Comparison of ENCODE assay signal across 8 cellular contexts in the genomic region with DNA sequence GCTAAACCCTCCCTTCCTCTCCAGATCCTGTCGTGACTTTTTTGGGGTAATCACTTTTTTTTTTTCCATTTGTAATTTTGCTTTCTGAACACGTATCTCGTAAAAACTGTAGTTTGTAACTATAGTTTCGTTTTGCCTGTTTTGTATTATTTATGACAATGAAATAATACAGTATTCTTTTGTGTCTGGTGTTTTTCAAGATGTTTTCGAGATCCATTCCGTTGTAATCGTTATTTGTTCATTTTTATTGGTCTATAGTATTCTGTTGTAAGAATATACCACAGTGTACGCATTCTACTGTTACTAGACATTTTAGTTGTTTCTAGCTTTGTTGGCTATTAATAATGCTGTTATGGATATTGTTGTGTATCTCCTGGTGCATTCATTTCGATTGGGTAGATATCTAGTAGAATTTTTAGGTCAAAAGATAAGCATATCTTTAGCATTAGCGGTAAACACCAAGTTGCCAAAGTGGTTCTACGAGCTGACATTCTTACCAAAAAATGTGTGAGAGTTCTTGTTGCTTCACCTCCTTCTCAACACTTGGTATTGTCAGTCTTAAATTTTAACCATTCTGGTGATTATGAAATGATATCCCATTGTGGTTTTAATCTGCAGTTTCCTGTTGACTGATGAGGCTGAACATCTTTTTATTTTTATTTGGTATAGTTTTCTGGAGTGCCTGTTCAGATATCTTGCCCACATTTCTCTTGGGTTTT.
DNase-seq lines count a peak whose midpoint lies in the region; ATAC-seq and TF ChIP-seq lines count a peak whose summit lies in the region.

No MANE protein-coding gene starts in this region.

- H2AFZ ChIP-seq in OCI-LY7 (ENCODE audit: low read length) = peak overlapping the region; percentile 60; the same call in 1 of the 2 replicates

- TF ChIP-seq CTCF in OCI-LY7 (conservative IDR thresholded peaks at IDR 0.05; ENCODE audit: low read length) (no peak), epithelial cell of esophagus (IDR thresholded peaks at IDR 0.05; ENCODE audit: insufficient read depth, low read depth, low read length, missing control alignments) (no peak), progenitor cell of endocrine pancreas (IDR thresholded peaks at IDR 0.05; ENCODE audit: unreplicated experiment) (no peak)

- peaks cover 3% of the 10 kb centered on the region for H3K9me3 Mint-ChIP-seq in progenitor cell of endocrine pancreas (ENCODE audit: low read depth)

- H3K4me2 ChIP-seq in OCI-LY7 (ENCODE audit: low read length) = peak overlapping the region; percentile 90

- no peaks in the 10 kb centered on the region for H3K9me2 ChIP-seq in OCI-LY7 (ENCODE audit: insufficient read depth, low read length)

- H3K27ac Mint-ChIP-seq in progenitor cell of endocrine pancreas = peak overlapping the region; percentile 95

- H3K4me3 ChIP-seq in OCI-LY7 (ENCODE audit: low read depth, low read length, poor library complexity, severe bottlenecking) = peak overlapping the region; percentile 76
- peak overlapping the region; percentile 77 for H3K4me3 ChIP-seq in epithelial cell of esophagus (ENCODE audit: low read length)

- peak; percentile 8 for DNase-seq in ELR (ENCODE audit: low read depth)
- no peak for DNase-seq in OCI-LY7 (ENCODE audit: low spot score)
- peak; percentile 14 for DNase-seq in epithelial cell of esophagus (ENCODE audit: low read depth)
- no peak for DNase-seq in progenitor cell of endocrine pancreas (ENCODE audit: low spot score, unreplicated experiment)
- no peak for DNase-seq in activated CD4-positive, alpha-beta T cell treated with anti-CD3 and anti-CD28 coated beads, Interleukin-2, amount 50 U/mL, for 4 hours

- H3K4me1 ChIP-seq in OCI-LY7 (ENCODE audit: insufficient read depth, low read length, poor library complexity, severe bottlenecking) = peaks cover 15% of the 10 kb centered on the region

- BruUV-seq in OCI-LY7 (replicated peaks; lab: Mats Ljungman, UMichigan) = TSS peak; percentile 63

- H3K27ac ChIP-seq in OCI-LY7 (ENCODE audit: low read depth, low read length, poor library complexity, severe bottlenecking) = no peak overlapping the region

- H3K4me1 Mint-ChIP-seq in progenitor cell of endocrine pancreas (ENCODE audit: low read depth) = peaks cover 10% of the 10 kb centered on the region

- CTCF ChIA-PET in OCI-LY7 (lab: Charles Lee; ENCODE audit: unreplicated experiment) = no interaction called here

- H4K20me1 ChIP-seq in OCI-LY7 (ENCODE audit: insufficient read depth, low read length) = no peaks in the 10 kb centered on the region; the same call in 1 of the 2 replicates

- H3K36me3 ChIP-seq in OCI-LY7 (ENCODE audit: insufficient read depth, low read length) = no peaks in the 10 kb centered on the region

- ATAC-seq in activated CD4-positive, CD25-positive, alpha-beta regulatory T cell treated with anti-CD3 and anti-CD28 coated beads, Interleukin-2, amount 50 U/mL, for 24 hours = no peak
- ATAC-seq in HG02623 (IDR thresholded peaks at IDR 0.05; ENCODE audit: unreplicated experiment) (no peak), HG03045 (IDR thresholded peaks at IDR 0.05; ENCODE audit: unreplicated experiment) (no peak)

- no peaks in the 10 kb centered on the region for H3K9me3 ChIP-seq in OCI-LY7 (ENCODE audit: low read length)

- no peaks in the 10 kb centered on the region for H3K79me2 ChIP-seq in OCI-LY7 (ENCODE audit: insufficient read depth, low read depth, low read length)

- peak overlapping the region; percentile 93 for H3K4me3 Mint-ChIP-seq in progenitor cell of endocrine pancreas (ENCODE audit: low read depth)

- POLR2A ChIA-PET in OCI-LY7 (lab: Charles Lee) = interaction anchor here (1.1 kb wide), 1 partner anchor 9 kb away, joined by 3 read pairs; no protein-coding TSS in a partner anchor

- H3K27me3 Mint-ChIP-seq in progenitor cell of endocrine pancreas = peaks cover 20% of the 10 kb centered on the region

- peaks cover 11% of the 10 kb centered on the region for H3K36me3 Mint-ChIP-seq in progenitor cell of endocrine pancreas (ENCODE audit: insufficient read depth)

- intact Hi-C loops in OCI-LY7 (cut with micrococcal nuclease; ENCODE audit: unreplicated experiment) = loop anchor here (10.0 kb wide), 1 partner anchor 402 kb away; a partner anchor contains a TSS

Comparison
In these comparisons a context has a peak if more than half of its experiments do, and no peak if none do; other contexts are left out.
1. DNase-seq: peak in ELR (single experiment) and epithelial cell of esophagus (single experiment); none in OCI-LY7 (single experiment), progenitor cell of endocrine pancreas (single experiment) and activated CD4-positive, alpha-beta T cell treated with anti-CD3 and anti-CD28 coated beads, Interleukin-2, amount 50 U/mL, for 4 hours (0 of 2).